28 cellular contexts compared by ENCODE assay signal in genomic region chr11:1235615-1236315, GRCh38. TPM values are rescaled to one million over a fixed set of nuclear protein-coding genes. Genes with fewer than 3 reads are reported as not detected.
DNase-seq lines count a peak whose midpoint lies in the region; ATAC-seq and TF ChIP-seq lines count a peak whose summit lies in the region.
"Had no signal": no experiment of that assay in that cellular context is flagged by ENCODE, and none has a peak within 500 bp of the region (broad histone marks: within the 10 kb centered on the region; RNA-seq: fewer than 3 reads in every experiment).

No MANE protein-coding gene starts in this region.

- H3K4me3 ChIP-seq in transverse colon, result no peak overlapping the region
- H3K4me3 ChIP-seq: left lung had no signal

- no peaks in the 10 kb centered on the region for H3K27me3 ChIP-seq in transverse colon

- H3K36me3 ChIP-seq in transverse colon, result no peaks in the 10 kb centered on the region
- H3K36me3 ChIP-seq: BE2C, left lung had no signal

- H3K27me3 Mint-ChIP-seq in activated naive CD4-positive, alpha-beta T cell treated with anti-CD3 and anti-CD28 coated beads, Interleukin-2, amount 10 ng/mL, durations not matched to agents 7 days and 5 days, result no peaks in the 10 kb centered on the region
- H3K27me3 Mint-ChIP-seq: activated T-helper 17 cell treated with anti-CD3 and anti-CD28 coated beads, Interleukin-2, amount 50 U/mL, for 72 hours; natural killer cell treated with Interleukin-12 subunit alpha and Interleukin-12 subunit beta and Interleukin-15 and Interleukin-18, amount 100 ng/mL, for 72 hours had no signal

- TF ChIP-seq EP300 in transverse colon (IDR thresholded peaks at IDR 0.05; ENCODE audit: low read depth), result no peak

- H3K9me3 ChIP-seq in transverse colon, result no peaks in the 10 kb centered on the region
- H3K9me3 ChIP-seq: BE2C, left lung had no signal

- in situ Hi-C loops in transverse colon (cut with MboI; ENCODE audit: low pct_ligation_motif_present in 1 of 4, low pct_unique_long_range_greater_than_20kb in 1 of 4, low sequenced_read_pairs in 3 of 4), result no loop called here

- H3K27ac Mint-ChIP-seq in activated naive CD4-positive, alpha-beta T cell treated with anti-CD3 and anti-CD28 coated beads, Interleukin-2, amount 10 ng/mL, durations not matched to agents 7 days and 5 days, result no peak overlapping the region
- H3K27ac Mint-ChIP-seq: activated T-helper 17 cell treated with anti-CD3 and anti-CD28 coated beads, Interleukin-2, amount 50 U/mL, for 72 hours; natural killer cell treated with Interleukin-12 subunit alpha and Interleukin-12 subunit beta and Interleukin-15 and Interleukin-18, amount 100 ng/mL, for 72 hours had no signal

- peak overlapping the region in 2 of 4 donors; percentile 64 to 81 for H3K27ac ChIP-seq in transverse colon
- H3K27ac ChIP-seq: epithelial cell of prostate, left lung, parathyroid adenoma, RWPE1 had no signal

- no peak overlapping the region for H3K4me3 Mint-ChIP-seq in activated naive CD4-positive, alpha-beta T cell treated with anti-CD3 and anti-CD28 coated beads, Interleukin-2, amount 10 ng/mL, durations not matched to agents 7 days and 5 days
- H3K4me3 Mint-ChIP-seq: activated T-helper 17 cell treated with anti-CD3 and anti-CD28 coated beads, Interleukin-2, amount 50 U/mL, for 72 hours; natural killer cell treated with Interleukin-12 subunit alpha and Interleukin-12 subunit beta and Interleukin-15 and Interleukin-18, amount 100 ng/mL, for 72 hours had no signal

- no peak for TF ChIP-seq POLR2A in transverse colon (IDR thresholded peaks at IDR 0.05)

- CTCF ChIA-PET in activated naive CD4-positive, alpha-beta T cell treated with anti-CD3 and anti-CD28 coated beads, Interleukin-2, amount 10 ng/mL, durations not matched to agents 7 days and 5 days (lab: Charles Lee), result no interaction called here

- no peaks in the 10 kb centered on the region for H3K4me1 Mint-ChIP-seq in activated naive CD4-positive, alpha-beta T cell treated with anti-CD3 and anti-CD28 coated beads, Interleukin-2, amount 10 ng/mL, durations not matched to agents 7 days and 5 days
- H3K4me1 Mint-ChIP-seq: activated T-helper 17 cell treated with anti-CD3 and anti-CD28 coated beads, Interleukin-2, amount 50 U/mL, for 72 hours had no signal

- 77 to 80% methylated on average over 11 to 24 of the region's 26 CpGs for WGBS in transverse colon (ENCODE audit: low coverage in 1 of 2), 2 donors

- no peaks in the 10 kb centered on the region for H3K36me3 Mint-ChIP-seq in activated naive CD4-positive, alpha-beta T cell treated with anti-CD3 and anti-CD28 coated beads, Interleukin-2, amount 10 ng/mL, durations not matched to agents 7 days and 5 days
- H3K36me3 Mint-ChIP-seq: natural killer cell treated with Interleukin-12 subunit alpha and Interleukin-12 subunit beta and Interleukin-15 and Interleukin-18, amount 100 ng/mL, for 72 hours had no signal

- TF ChIP-seq CTCF in transverse colon (IDR thresholded peaks at IDR 0.05), result no peak

- no peaks in the 10 kb centered on the region for H3K9me3 Mint-ChIP-seq in activated naive CD4-positive, alpha-beta T cell treated with anti-CD3 and anti-CD28 coated beads, Interleukin-2, amount 10 ng/mL, durations not matched to agents 7 days and 5 days
- H3K9me3 Mint-ChIP-seq: activated T-helper 17 cell treated with anti-CD3 and anti-CD28 coated beads, Interleukin-2, amount 50 U/mL, for 72 hours; natural killer cell treated with Interleukin-12 subunit alpha and Interleukin-12 subunit beta and Interleukin-15 and Interleukin-18, amount 100 ng/mL, for 72 hours had no signal

- DNase-seq in activated naive CD4-positive, alpha-beta T cell treated with anti-CD3 and anti-CD28 coated beads, Interleukin-2, amount 10 ng/mL, durations not matched to agents 7 days and 5 days, result peak; percentile 10
- no peak for DNase-seq in activated naive CD4-positive, alpha-beta T cell treated with anti-CD3 and anti-CD28 coated beads, Interleukin-2, amount 50 U/mL, for 16 hours
- DNase-seq in cardiac septum (ENCODE audit: low spot score) (peak; percentile 70), mesenteric fat pad (ENCODE audit: low spot score) (peak; percentile 86), transverse colon (peak; percentile 5), dermis blood vessel endothelial cell (no peak), NOMO-1 treated with DMSO at 0.1 percent for 48 hours (lab: John Stamatoyannopoulos, UW; ENCODE audit: unreplicated experiment) (no peak)
- DNase-seq: activated CD8-positive, alpha-beta memory T cell treated with anti-CD3 and anti-CD28 coated beads, Interleukin-2, amount 50 U/mL, for 4 hours; cerebellar nuclear complex; DMS79; Karpas-422; MV-4-11; NCI-H1694 treated with DMSO at 0.1 percent for 48 hours; NCI-H2171; NCI-H510A treated with DMSO at 0.1 percent for 48 hours; stimulated activated CD4-positive, alpha-beta T cell treated with anti-CD3 and anti-CD28 coated beads, Interleukin-1b, Interleukin-23, amount 100 ng/mL, for 48 hours had no signal

- H3K4me1 ChIP-seq in transverse colon, result peaks cover 7 to 47% (median 38%) of the 10 kb centered on the region in 4 donors
- H3K4me1 ChIP-seq: BE2C, left lung, parathyroid adenoma had no signal

- intact Hi-C loops in cardiac septum (cut with DNase I) (no loop called here), transverse colon (cut with DNase I; ENCODE audit: low total_unique reads) (no loop called here)

- ATAC-seq in HG02970 (IDR thresholded peaks at IDR 0.05; ENCODE audit: low FRiP score, unreplicated experiment), result no peak
- ATAC-seq: activated T-helper 17 cell treated with anti-CD3 and anti-CD28 coated beads, Interleukin-2, amount 50 U/mL, for 72 hours; left lung; natural killer cell treated with Interleukin-12 subunit alpha and Interleukin-12 subunit beta and Interleukin-15 and Interleukin-18, amount 100 ng/mL, for 72 hours had no signal

RNA-seq across cellular contexts. Expression of gene MUC5B, which starts 12.9 kb away (rescaled TPM):
- total RNA-seq in cardiac septum (not detected), mesenteric fat pad (not detected), transverse colon (100 to 1,000 TPM in 2 of 4 donors, 10 to 100 TPM in 2; 58.0 to 825 (median 85.6) TPM), dermis blood vessel endothelial cell (not detected in 2 replicates)
- total RNA-seq: A673; activated T-helper 17 cell treated with anti-CD3 and anti-CD28 coated beads, Interleukin-2, amount 50 U/mL, for 72 hours; natural killer cell treated with Interleukin-12 subunit alpha and Interleukin-12 subunit beta and Interleukin-15 and Interleukin-18, amount 100 ng/mL, for 72 hours; skeletal muscle tissue; subcutaneous adipose tissue; urinary bladder had no signal

Comparison
In these comparisons a context has a peak if more than half of its experiments do, and no peak if none do; other contexts are left out.
1. DNase-seq: peak in activated naive CD4-positive, alpha-beta T cell treated with anti-CD3 and anti-CD28 coated beads, Interleukin-2, amount 10 ng/mL, durations not matched to agents 7 days and 5 days (single experiment), cardiac septum (single experiment), mesenteric fat pad (single experiment) and transverse colon (single experiment); none in activated naive CD4-positive, alpha-beta T cell treated with anti-CD3 and anti-CD28 coated beads, Interleukin-2, amount 50 U/mL, for 16 hours (single experiment), dermis blood vessel endothelial cell (single experiment) and NOMO-1 treated with DMSO at 0.1 percent for 48 hours (single experiment).
2. RNA of gene MUC5B, which starts 12.9 kb away (total RNA-seq): 58.0 to 825 TPM in transverse colon; not detected in cardiac septum (single experiment), not detected in mesenteric fat pad (single experiment) and not detected in dermis blood vessel endothelial cell; every median in the first group is over 10 times any median in the second.